In the genomic region with DNA sequence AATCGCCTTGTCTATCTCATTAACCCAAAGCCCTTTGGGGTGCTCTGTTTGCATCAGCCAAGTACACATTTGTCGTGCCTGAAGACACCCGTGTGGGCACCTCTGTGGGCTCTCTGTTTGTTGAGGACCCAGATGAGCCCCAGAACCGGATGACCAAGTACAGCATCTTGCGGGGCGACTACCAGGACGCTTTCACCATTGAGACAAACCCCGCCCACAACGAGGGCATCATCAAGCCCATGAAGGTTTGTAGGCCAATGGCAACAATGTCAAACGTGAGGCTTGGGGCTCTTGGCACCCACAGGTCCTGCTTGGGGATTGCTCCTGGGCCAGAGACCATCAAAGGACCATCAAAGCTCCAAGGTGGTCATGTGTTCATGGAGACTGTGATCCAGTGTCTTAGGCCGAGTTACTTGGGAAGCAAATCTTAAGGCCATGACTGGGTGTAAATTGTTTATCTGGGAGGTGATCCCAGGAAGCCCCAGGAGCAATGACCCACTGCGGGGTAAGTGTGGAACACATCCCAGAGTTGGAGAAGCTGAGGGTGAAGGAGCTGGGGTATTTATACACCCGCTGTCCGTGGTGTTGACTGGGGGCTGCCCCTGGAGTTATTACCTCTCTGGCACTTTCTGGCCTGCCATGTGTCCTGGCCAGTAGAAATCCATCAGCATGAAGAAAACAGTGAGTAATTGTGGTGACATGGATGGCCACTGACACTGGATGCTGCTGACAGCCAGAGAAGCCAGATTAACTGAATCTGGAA, we compare ENCODE assay signal across 30 cellular contexts. TPM values are rescaled to one million over a fixed set of nuclear protein-coding genes. Genes with fewer than 3 reads are reported as not detected.
"Had no signal": no experiment of that assay in that cellular context is flagged by ENCODE, and none has a peak within 500 bp of the region (broad histone marks: within the 10 kb centered on the region; RNA-seq: fewer than 3 reads in every experiment).

No MANE protein-coding gene starts in this region.

- H3K4me3 Mint-ChIP-seq: central memory CD8-positive, alpha-beta T cell; dendritic cell treated with granulocyte-macrophage colony-stimulating factor and Interleukin-4, amounts not matched to agents 40 ng/mL and 50 ng/mL, for 4 days; naive thymus-derived CD4-positive, alpha-beta T cell; nephron; neural progenitor cell had no signal

- H3K36me3 Mint-ChIP-seq: naive thymus-derived CD4-positive, alpha-beta T cell; neural progenitor cell had no signal

- DNase-seq: colonic mucosa; effector memory CD4-positive, alpha-beta T cell; erythroblast; esophagus squamous epithelium; foreskin melanocyte; glutamatergic neuron; hippocampal formation; kidney glomerular epithelial cell; left ventricle myocardium superior; lower lobe of right lung; naive thymus-derived CD4-positive, alpha-beta T cell; small intestine; stimulated activated CD4-positive, alpha-beta T cell treated with anti-CD3 and anti-CD28 coated beads, Interleukin-15, amount 100 ng/mL, for 24 hours; stimulated activated CD4-positive, alpha-beta T cell treated with anti-CD3 and anti-CD28 coated beads, Interleukin-4, amount 100 ng/mL, for 1 hour; stimulated activated CD8-positive, alpha-beta memory T cell treated with anti-CD3 and anti-CD28 coated beads, Interleukin-4, amount 100 ng/mL, for 48 hours; stimulated activated naive CD4-positive, alpha-beta T cell treated with Interleukin-2 at 50 U/mL for 16 hours; substantia nigra; testis had no signal

- H3K4me1 ChIP-seq: colonic mucosa, esophagus squamous epithelium, lower lobe of right lung, neural progenitor cell, prostate gland, testis, tibial artery had no signal

- H3K9me3 ChIP-seq: colonic mucosa, esophagus squamous epithelium, lower lobe of right lung, prostate gland, right atrium auricular region, testis, tibial artery, upper lobe of left lung had no signal

- H3K4me3 ChIP-seq: colonic mucosa, esophagus squamous epithelium, heart right ventricle, lower lobe of right lung, neural progenitor cell, prostate gland, right atrium auricular region, testis, tibial artery, upper lobe of left lung had no signal

- H3K27me3 ChIP-seq: colonic mucosa, heart right ventricle, neural progenitor cell, right atrium auricular region, testis, tibial artery, upper lobe of left lung had no signal

- H3K27ac Mint-ChIP-seq: dendritic cell treated with granulocyte-macrophage colony-stimulating factor and Interleukin-4, amounts not matched to agents 40 ng/mL and 50 ng/mL, for 4 days; naive thymus-derived CD4-positive, alpha-beta T cell; nephron had no signal

- H3K4me1 Mint-ChIP-seq: central memory CD8-positive, alpha-beta T cell; nephron had no signal

- H3K36me3 ChIP-seq: colonic mucosa, esophagus squamous epithelium, neural progenitor cell, prostate gland, right atrium auricular region had no signal

- H3K9me3 Mint-ChIP-seq: central memory CD8-positive, alpha-beta T cell; dendritic cell treated with granulocyte-macrophage colony-stimulating factor and Interleukin-4, amounts not matched to agents 40 ng/mL and 50 ng/mL, for 4 days; nephron; neural progenitor cell had no signal

- H3K27ac ChIP-seq: colonic mucosa, esophagus squamous epithelium, lower lobe of right lung, neural progenitor cell, prostate gland, right atrium auricular region, testis, tibial artery, upper lobe of left lung had no signal

- ATAC-seq: heart right ventricle; left colon; left ventricle myocardium superior; lower lobe of right lung; naive thymus-derived CD4-positive, alpha-beta T cell had no signal

RNA-seq across cellular contexts. Expression of gene CDH5, which starts 24.0 kb away (rescaled TPM):
- total RNA-seq: chondrocyte; naive thymus-derived CD4-positive, alpha-beta T cell had no signal

RNA-seq across cellular contexts. Expression of gene BEAN1, which starts 36.6 kb away (rescaled TPM):
- total RNA-seq: left colon; mononuclear cell; naive thymus-derived CD4-positive, alpha-beta T cell had no signal
